In genomic region chr12:108218911-108219310, GRCh38 we compare ENCODE assay signal across 17 cellular contexts.
"Had no signal": no experiment of that assay in that cellular context is flagged by ENCODE, and none has a peak within 500 bp of the region (broad histone marks: within the 10 kb centered on the region; RNA-seq: fewer than 3 reads in every experiment).

No MANE protein-coding gene starts in this region.

- ATAC-seq: effector memory CD8-positive, alpha-beta T cell; gastrocnemius medialis; left lobe of liver; naive thymus-derived CD4-positive, alpha-beta T cell; psoas muscle; right lobe of liver; stimulated activated naive CD8-positive, alpha-beta T cell treated with anti-CD3 and anti-CD28 coated beads, Interleukin-15, Interleukin-2, amounts not matched to agents 100 U/mL and 50 U/mL, for 24 hours had no signal

- H3K36me3 ChIP-seq: gastrocnemius medialis, right lobe of liver, suprapubic skin, thyroid gland had no signal

- DNase-seq: effector memory CD8-positive, alpha-beta T cell; gastrocnemius medialis; islet precursor cell; mammary epithelial cell; naive thymus-derived CD4-positive, alpha-beta T cell; nephron progenitor cell; psoas muscle; retina; right lobe of liver; stimulated activated CD4-positive, alpha-beta T cell treated with anti-CD3 and anti-CD28 coated beads, Interleukin-4, amount 100 ng/mL, for 1 hour; stimulated activated CD8-positive, alpha-beta memory T cell treated with anti-CD3 and anti-CD28 coated beads, Interleukin-4, amount 100 ng/mL, for 48 hours; stimulated activated naive CD8-positive, alpha-beta T cell treated with anti-CD3 and anti-CD28 coated beads, Interleukin-15, Interleukin-2, amounts not matched to agents 100 U/mL and 50 U/mL, for 24 hours; thyroid gland had no signal

- H3K27me3 ChIP-seq: esophagus muscularis mucosa, gastrocnemius medialis, thyroid gland had no signal

- H3K4me3 ChIP-seq: esophagus muscularis mucosa, gastrocnemius medialis, psoas muscle, right lobe of liver, suprapubic skin, thyroid gland had no signal

- H3K27ac ChIP-seq: epithelial cell of prostate, esophagus muscularis mucosa, gastrocnemius medialis, psoas muscle, right lobe of liver, suprapubic skin, thyroid gland had no signal

- H3K9me3 ChIP-seq: esophagus muscularis mucosa, gastrocnemius medialis, psoas muscle, right lobe of liver, suprapubic skin, thyroid gland had no signal
